In genomic region chr12:23893611-23894010, GRCh38 we compare ENCODE assay signal across 30 cellular contexts.
"Had no signal": no experiment of that assay in that cellular context is flagged by ENCODE, and none has a peak within 500 bp of the region (broad histone marks: within the 10 kb centered on the region; RNA-seq: fewer than 3 reads in every experiment).

No MANE protein-coding gene starts in this region.

- H3K4me1 Mint-ChIP-seq: activated CD4-positive, alpha-beta memory T cell treated with anti-CD3 and anti-CD28 coated beads, Interleukin-2, amount 10 ng/mL, durations not matched to agents 7 days and 5 days; activated CD4-positive, alpha-beta T cell treated with anti-CD3 and anti-CD28 coated beads for 36 hours; activated T-helper 17 cell treated with anti-CD3 and anti-CD28 coated beads, Interleukin-2, amount 50 U/mL, for 72 hours; T-cell had no signal

- H3K36me3 Mint-ChIP-seq: activated naive CD8-positive, alpha-beta T cell; T-cell had no signal

- H3K4me3 Mint-ChIP-seq: activated CD4-positive, alpha-beta memory T cell treated with anti-CD3 and anti-CD28 coated beads, Interleukin-2, amount 10 ng/mL, durations not matched to agents 7 days and 5 days; activated CD4-positive, alpha-beta T cell treated with anti-CD3 and anti-CD28 coated beads for 36 hours; activated naive CD4-positive, alpha-beta T cell treated with anti-CD3 and anti-CD28 coated beads for 36 hours; activated naive CD8-positive, alpha-beta T cell; activated T-helper 17 cell treated with anti-CD3 and anti-CD28 coated beads, Interleukin-2, amount 50 U/mL, for 72 hours; brain; T-cell had no signal

- H3K27ac Mint-ChIP-seq: activated CD4-positive, alpha-beta memory T cell treated with anti-CD3 and anti-CD28 coated beads, Interleukin-2, amount 10 ng/mL, durations not matched to agents 7 days and 5 days; activated CD4-positive, alpha-beta T cell treated with anti-CD3 and anti-CD28 coated beads for 36 hours; activated naive CD4-positive, alpha-beta T cell treated with anti-CD3 and anti-CD28 coated beads for 36 hours; activated naive CD8-positive, alpha-beta T cell; activated T-helper 17 cell treated with anti-CD3 and anti-CD28 coated beads, Interleukin-2, amount 50 U/mL, for 72 hours; brain; T-cell had no signal

- H3K9me3 Mint-ChIP-seq: activated naive CD4-positive, alpha-beta T cell treated with anti-CD3 and anti-CD28 coated beads for 36 hours had no signal

- DNase-seq: activated CD4-positive, alpha-beta memory T cell treated with anti-CD3 and anti-CD28 coated beads, Interleukin-2, amount 10 ng/mL, durations not matched to agents 7 days and 5 days; activated CD4-positive, alpha-beta T cell treated with anti-CD3 and anti-CD28 coated beads for 36 hours; activated CD4-positive, alpha-beta T cell treated with anti-CD3 and anti-CD28 coated beads, Interleukin-2, amount 50 U/mL, for 1 hour; activated CD4-positive, CD25-positive, alpha-beta regulatory T cell; activated gamma-delta T cell; activated naive CD4-positive, alpha-beta T cell treated with anti-CD3 and anti-CD28 coated beads for 36 hours; activated T-cell treated with anti-CD3 and anti-CD28 coated beads for 4 hours; activated T-cell treated with anti-CD3 and anti-CD28 coated beads, Interleukin-2, amount 50 U/mL, for 48 hours; anterior cingulate cortex; caudate nucleus; MG63; MV-4-11; NCI-H1092 treated with DMSO at 0.1 percent for 48 hours; NCI-H1417 treated with DMSO at 0.1 percent for 48 hours; NCI-H1694; NCI-H2029 treated with DMSO at 0.1 percent for 48 hours; NCI-H345; NCI-H510A; NCI-H526 treated with DMSO at 0.1 percent for 48 hours; NCI-H82; OCI-M1; RPMI8226; T-cell; T-helper 2 cell; T1000 had no signal

- H3K4me3 ChIP-seq: MG63, SK-N-MC had no signal

- H3K27me3 Mint-ChIP-seq: activated CD4-positive, alpha-beta memory T cell treated with anti-CD3 and anti-CD28 coated beads, Interleukin-2, amount 10 ng/mL, durations not matched to agents 7 days and 5 days; activated CD4-positive, alpha-beta T cell treated with anti-CD3 and anti-CD28 coated beads for 36 hours; activated naive CD8-positive, alpha-beta T cell; activated T-helper 17 cell treated with anti-CD3 and anti-CD28 coated beads, Interleukin-2, amount 50 U/mL, for 72 hours; brain; T-cell had no signal

- H3K36me3 ChIP-seq: MG63 had no signal

- H3K27ac ChIP-seq: SK-N-MC, VCaP had no signal

- H3K9me3 ChIP-seq: MG63 had no signal
